In genomic region chr17:40358323-40359038, GRCh38 we compare ENCODE assay signal across 1 cellular context.
TF ChIP-seq lines count a peak whose summit lies in the region.

No MANE protein-coding gene starts in this region.

TF ChIP-seq in K562, 482 proteins besides CTCF, POLR2A, EP300 and RAD21 (continued from another document and continues in another):
- TF ChIP-seq ZNF318 (IDR thresholded peaks at IDR 0.05; ENCODE audit: borderline replicate concordance in 1 of 2, low read depth in 1 of 2) (no peak), ID3 (CRISPR knock-in tag; IDR thresholded peaks at IDR 0.05) (no peak), ID3 (tag; IDR thresholded peaks at IDR 0.05) (no peak), BRCA1 (IDR thresholded peaks at IDR 0.05) (no peak), BRCA1 (CRISPR knock-in tag; IDR thresholded peaks at IDR 0.05) (no peak), SETDB1 (IDR thresholded peaks at IDR 0.05; ENCODE audit: low read length) (no peak), MLX (CRISPR knock-in tag; conservative IDR thresholded peaks at IDR 0.05) (no peak), CHD7 (IDR thresholded peaks at IDR 0.05; ENCODE audit: low read depth, low read length) (no peak), GABPB2 (CRISPR knock-in tag; conservative IDR thresholded peaks at IDR 0.05) (no peak), KLF1 (tag; IDR thresholded peaks at IDR 0.05) (no peak), EGR1 (conservative IDR thresholded peaks at IDR 0.05) (no peak), TCF15 (CRISPR knock-in tag; IDR thresholded peaks at IDR 0.05) (no peak), DACH1 (IDR thresholded peaks at IDR 0.05; ENCODE audit: partially characterized antibody) (no peak), HIVEP1 (CRISPR knock-in tag; IDR thresholded peaks at IDR 0.05) (no peak), NFXL1 (CRISPR knock-in tag; IDR thresholded peaks at IDR 0.05) (no peak), KDM2B (CRISPR knock-in tag; IDR thresholded peaks at IDR 0.05) (no peak), RBBP5 (IDR thresholded peaks at IDR 0.05; ENCODE audit: borderline replicate concordance, insufficient read depth, low read length, poor library complexity, severe bottlenecking) (no peak), MAX (CRISPR knock-in tag; IDR thresholded peaks at IDR 0.05) (no peak), ERF (CRISPR knock-in tag; IDR thresholded peaks at IDR 0.05) (no peak), DEAF1 (CRISPR knock-in tag; IDR thresholded peaks at IDR 0.05) (peak; percentile 82), HINFP (tag; conservative IDR thresholded peaks at IDR 0.05; ENCODE audit: low read depth) (no peak), RBM22 (IDR thresholded peaks at IDR 0.05; ENCODE audit: low read depth, low read length, poor library complexity, severe bottlenecking) (no peak), ZHX1 (conservative IDR thresholded peaks at IDR 0.05; ENCODE audit: low read length) (no peak), NFE2 (IDR thresholded peaks at IDR 0.05; ENCODE audit: low read depth) (no peak), MAZ (CRISPR knock-in tag; conservative IDR thresholded peaks at IDR 0.05 in 1 of 2, IDR thresholded peaks at IDR 0.05 in 1 of 2) (peak in 1 of 2 experiments; percentile 91; a peak in 2 of 4 replicates)
